ENCODE assay signal across 21 cellular contexts in genomic region chr3:134897391-134898131, GRCh38.
"Had no signal": no experiment of that assay in that cellular context is flagged by ENCODE, and none has a peak within 500 bp of the region (broad histone marks: within the 10 kb centered on the region; RNA-seq: fewer than 3 reads in every experiment).

No MANE protein-coding gene starts in this region.

- H3K4me1 ChIP-seq: ascending aorta, esophagus muscularis mucosa, gastrocnemius medialis, transverse colon, uterus had no signal

- H3K36me3 ChIP-seq: ascending aorta, esophagus muscularis mucosa, gastrocnemius medialis, neutrophil, ovary, transverse colon, uterus had no signal

- H3K36me3 Mint-ChIP-seq: activated naive CD4-positive, alpha-beta T cell treated with anti-CD3 and anti-CD28 coated beads, Interleukin-2, amount 50 U/mL, for 24 hours; natural killer cell treated with Interleukin-12 subunit alpha and Interleukin-12 subunit beta and Interleukin-15 and Interleukin-18, amount 100 ng/mL, for 72 hours; stimulated activated effector memory CD8-positive, alpha-beta T cell treated with anti-CD3 and anti-CD28 coated beads, Interleukin-12 subunit alpha, Interleukin-12 subunit beta, amount 100 ng/mL, for 72 hours had no signal

- ATAC-seq: left ventricle myocardium superior; right cardiac atrium; stimulated activated effector memory CD8-positive, alpha-beta T cell treated with anti-CD3 and anti-CD28 coated beads, Interleukin-12 subunit alpha, Interleukin-12 subunit beta, amount 100 ng/mL, for 72 hours; stimulated activated naive CD8-positive, alpha-beta T cell treated with anti-CD3 and anti-CD28 coated beads, Interleukin-15, amount 100 ng/mL, for 72 hours had no signal

- H3K27me3 ChIP-seq: ascending aorta, esophagus muscularis mucosa, gastrocnemius medialis, neutrophil, ovary, transverse colon, uterus had no signal

- H3K9me3 Mint-ChIP-seq: activated naive CD4-positive, alpha-beta T cell treated with anti-CD3 and anti-CD28 coated beads, Interleukin-2, amount 50 U/mL, for 24 hours; natural killer cell treated with Interleukin-12 subunit alpha and Interleukin-12 subunit beta and Interleukin-15 and Interleukin-18, amount 100 ng/mL, for 72 hours; stimulated activated effector memory CD8-positive, alpha-beta T cell treated with anti-CD3 and anti-CD28 coated beads, Interleukin-12 subunit alpha, Interleukin-12 subunit beta, amount 100 ng/mL, for 72 hours; stimulated activated naive CD8-positive, alpha-beta T cell treated with anti-CD3 and anti-CD28 coated beads, Interleukin-15, amount 100 ng/mL, for 72 hours; T-helper 2 cell treated with Interferon-gamma antibody and Interleukin-4, amounts not matched to agents 5 μg/mL and 100 μg/mL, for 36 hours had no signal

- DNase-seq: activated CD4-positive, alpha-beta T cell treated with anti-CD3 and anti-CD28 coated beads for 1 hour; activated gamma-delta T cell treated with Interleukin-2 at 50 U/mL for 16 hours; activated T-cell treated with anti-CD3 and anti-CD28 coated beads, Interleukin-2, amount 50 U/mL, for 1 hour; central memory CD4-positive, alpha-beta T cell; hypothalamus; left ventricle myocardium superior; mammary epithelial cell; ovary; right cardiac atrium; stimulated activated CD4-positive, alpha-beta T cell treated with anti-CD3 and anti-CD28 coated beads, Interleukin-2, amount 100 ng/mL, for 24 hours; stimulated activated naive CD8-positive, alpha-beta T cell treated with anti-CD3 and anti-CD28 coated beads, Interleukin-15, amount 100 ng/mL, for 72 hours; transverse colon; uterus had no signal

- H3K9me3 ChIP-seq: ascending aorta, esophagus muscularis mucosa, gastrocnemius medialis, neutrophil, ovary, transverse colon, uterus had no signal

- H3K27ac ChIP-seq: ascending aorta, esophagus muscularis mucosa, gastrocnemius medialis, neutrophil, ovary, transverse colon, uterus had no signal

- H3K27ac Mint-ChIP-seq: activated naive CD4-positive, alpha-beta T cell treated with anti-CD3 and anti-CD28 coated beads, Interleukin-2, amount 50 U/mL, for 24 hours; natural killer cell treated with Interleukin-12 subunit alpha and Interleukin-12 subunit beta and Interleukin-15 and Interleukin-18, amount 100 ng/mL, for 72 hours; stimulated activated effector memory CD8-positive, alpha-beta T cell treated with anti-CD3 and anti-CD28 coated beads, Interleukin-12 subunit alpha, Interleukin-12 subunit beta, amount 100 ng/mL, for 72 hours; stimulated activated naive CD8-positive, alpha-beta T cell treated with anti-CD3 and anti-CD28 coated beads, Interleukin-15, amount 100 ng/mL, for 72 hours; T-helper 2 cell treated with Interferon-gamma antibody and Interleukin-4, amounts not matched to agents 5 μg/mL and 100 μg/mL, for 36 hours had no signal

- H3K4me3 ChIP-seq: ascending aorta, esophagus muscularis mucosa, gastrocnemius medialis, ovary, transverse colon, uterus had no signal
